Comparison of ENCODE assay signal across 10 cellular contexts in the genomic region with DNA sequence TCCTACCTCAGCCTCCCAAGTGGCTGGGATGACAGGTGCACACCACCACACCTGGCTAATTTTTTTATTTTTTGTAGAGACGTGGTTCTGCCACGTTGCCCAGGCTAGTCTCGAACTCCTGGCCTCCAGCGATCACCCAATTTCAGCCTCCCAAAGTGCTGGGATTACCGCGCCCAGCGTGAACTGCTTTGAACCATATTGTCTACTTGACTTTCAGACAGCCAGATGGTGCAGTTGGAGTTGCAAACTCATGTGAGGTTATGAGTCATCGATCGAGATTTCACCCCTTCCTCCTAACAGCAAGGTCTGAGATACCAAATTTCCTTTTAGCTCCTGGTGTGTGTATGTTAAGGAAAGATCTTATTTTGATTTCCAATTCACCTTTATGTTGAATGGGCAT. TPM values are rescaled to one million over a fixed set of nuclear protein-coding genes. Genes with fewer than 3 reads are reported as not detected.
DNase-seq lines count a peak whose midpoint lies in the region; ATAC-seq, FAIRE-seq and TF ChIP-seq lines count a peak whose summit lies in the region.
"Had no signal": no experiment of that assay in that cellular context is flagged by ENCODE, and none has a peak within 500 bp of the region (broad histone marks: within the 10 kb centered on the region; RNA-seq: fewer than 3 reads in every experiment).

No MANE protein-coding gene starts in this region.

- H3K9ac ChIP-seq in astrocyte (ENCODE audit: low read length), result no peak overlapping the region

- TF ChIP-seq CTCF in left ventricle myocardium inferior (IDR thresholded peaks at IDR 0.05; ENCODE audit: borderline replicate concordance) (no peak), astrocyte (IDR thresholded peaks at IDR 0.05; ENCODE audit: insufficient read depth, low read depth, low read length) (no peak), stomach (IDR thresholded peaks at IDR 0.05) (no peak)

- peaks cover 67% of the 10 kb centered on the region for H3K4me1 ChIP-seq in left ventricle myocardium inferior
- peaks cover 34% of the 10 kb centered on the region for H3K4me1 ChIP-seq in astrocyte (ENCODE audit: insufficient read depth, low read length)
- peaks cover 35 to 73% (median 46%) of the 10 kb centered on the region in 4 donors for H3K4me1 ChIP-seq in stomach

- H4K20me1 ChIP-seq in astrocyte (ENCODE audit: insufficient read depth, low read length), result peaks cover 10% of the 10 kb centered on the region

- ATAC-seq in Right ventricle myocardium superior (ENCODE audit: poor library complexity) (no peak), T-helper 17 cell (no peak), HG03432 (IDR thresholded peaks at IDR 0.05; ENCODE audit: unreplicated experiment) (no peak)
- ATAC-seq: Panc1 had no signal

- peak; percentile 49 for FAIRE-seq in astrocyte (lab: Jason Lieb, UNC)

- 58 to 63% (median 59%) methylated on average over 9 of the region's 9 CpGs for WGBS in stomach, 5 donors

- H3K36me3 Mint-ChIP-seq in astrocyte (ENCODE audit: low read depth, unreplicated experiment) (peaks cover 10% of the 10 kb centered on the region), T-helper 17 cell (ENCODE audit: low read depth) (peaks cover 3% of the 10 kb centered on the region)

- no peaks in the 10 kb centered on the region for H3K9me3 Mint-ChIP-seq in astrocyte (ENCODE audit: unreplicated experiment)
- H3K9me3 Mint-ChIP-seq: central memory CD8-positive, alpha-beta T cell had no signal

- H3K27ac ChIP-seq in left ventricle myocardium inferior (replicated peaks) (peak overlapping the region; percentile 80), astrocyte (ENCODE audit: low read depth, low read length) (no peak overlapping the region), stomach (peak overlapping the region; percentile 21 to 71 (median 66))

- H3K9me3 ChIP-seq in left ventricle myocardium inferior (replicated peaks) (no peaks in the 10 kb centered on the region), astrocyte (ENCODE audit: insufficient read depth, low read depth, low read length) (no peaks in the 10 kb centered on the region), stomach (no peaks in the 10 kb centered on the region), T-helper 17 cell (ENCODE audit: control insufficient read depth, low read length, poor library complexity, severe bottlenecking) (no peaks in the 10 kb centered on the region)
- H3K9me3 ChIP-seq: Caco-2 had no signal

- TF ChIP-seq EP300 in stomach (IDR thresholded peaks at IDR 0.05), result no peak

- H3K4me1 Mint-ChIP-seq in astrocyte (ENCODE audit: low read depth, unreplicated experiment) (peaks cover 16% of the 10 kb centered on the region), T-helper 17 cell (peaks cover 16% of the 10 kb centered on the region)

- H3K27me3 ChIP-seq in left ventricle myocardium inferior (ENCODE audit: low read depth) (no peaks in the 10 kb centered on the region), astrocyte (ENCODE audit: insufficient read depth, low read length) (no peaks in the 10 kb centered on the region), stomach (no peaks in the 10 kb centered on the region)

- DNase-seq in left ventricle myocardium inferior, result no peak
- no peak for DNase-seq in Right ventricle myocardium superior
- peak; percentile 83 for DNase-seq in astrocyte (ENCODE audit: low read depth)
- peak; percentile 30 for DNase-seq in stomach
- no peak for DNase-seq in T-helper 17 cell
- DNase-seq: Caco-2 had no signal

- H3K4me3 ChIP-seq in left ventricle myocardium inferior (no peak overlapping the region), astrocyte (ENCODE audit: insufficient read depth, low read depth, low read length) (no peak overlapping the region), stomach (no peak overlapping the region)

- H3K27me3 Mint-ChIP-seq in astrocyte (ENCODE audit: low read depth, unreplicated experiment) (no peaks in the 10 kb centered on the region), T-helper 17 cell (no peaks in the 10 kb centered on the region)
- H3K27me3 Mint-ChIP-seq: central memory CD8-positive, alpha-beta T cell had no signal

- H3K4me2 ChIP-seq in astrocyte (ENCODE audit: low read length), result peak overlapping the region; percentile 7

- intact Hi-C loops in left ventricle myocardium inferior (cut with micrococcal nuclease) (no loop called here), Right ventricle myocardium superior (cut with DNase I) (no loop called here), stomach (cut with DNase I; ENCODE audit: low total_unique reads) (no loop called here)

- peak overlapping the region; percentile 69 for H3K27ac Mint-ChIP-seq in astrocyte (ENCODE audit: unreplicated experiment)
- H3K27ac Mint-ChIP-seq in T-helper 17 cell, result no peak overlapping the region

- H2AFZ ChIP-seq in astrocyte (ENCODE audit: low read depth, low read length), result no peak overlapping the region

- H3K36me3 ChIP-seq in left ventricle myocardium inferior (peaks cover 13% of the 10 kb centered on the region), astrocyte (ENCODE audit: insufficient read depth, low read length) (no peaks in the 10 kb centered on the region), stomach (no peaks in the 10 kb centered on the region)

- peak overlapping the region; percentile 75 for H3K4me3 Mint-ChIP-seq in astrocyte (ENCODE audit: unreplicated experiment)
- no peak overlapping the region for H3K4me3 Mint-ChIP-seq in T-helper 17 cell

- no peak for TF ChIP-seq POLR2A in stomach (IDR thresholded peaks at IDR 0.05)

- peaks cover 24% of the 10 kb centered on the region for H3K79me2 ChIP-seq in astrocyte (ENCODE audit: insufficient read depth, low read length)

RNA-seq across cellular contexts. Expression of gene SLC27A1, which starts 2.7 kb away (rescaled TPM):
- total RNA-seq in left ventricle myocardium inferior (59.3 TPM), Right ventricle myocardium superior (64.2 TPM), astrocyte (9.5 and 10.5 TPM in 2 replicates), stomach (100 to 1,000 TPM in 1 of 5 donors, 10 to 100 TPM in 3, 1 to 10 TPM in 1; 5.5 to 116 (median 43.8) TPM), T-helper 17 cell (1 to 10 TPM; 5.8 to 7.1 TPM)
- 10 to 100 TPM in 1 of 3 donors, 1 to 10 TPM in 2; 4.0 to 12.7 (median 9.0) TPM for polyA plus RNA-seq in stomach

RNA-seq across cellular contexts. Expression of gene NXNL1, which starts 12.3 kb away (rescaled TPM):
- total RNA-seq in left ventricle myocardium inferior (0.33 TPM), Right ventricle myocardium superior (0.24 TPM), astrocyte (not detected in 2 replicates), stomach (under 1 TPM in 1 of 5 donors, not detected in 4; 0.92 TPM), T-helper 17 cell (not detected)
- not detected for polyA plus RNA-seq in stomach
- total RNA-seq: Caco-2, temporal lobe had no signal

RNA-seq across cellular contexts. Expression of gene TMEM221, which starts 24.6 kb away (rescaled TPM):
- 0.14 TPM for total RNA-seq in left ventricle myocardium inferior
- total RNA-seq in Right ventricle myocardium superior, result 0.11 TPM
- 0.19 and 0.23 TPM in 2 replicates for total RNA-seq in astrocyte
- not detected for total RNA-seq in stomach
- polyA plus RNA-seq in stomach, result under 1 TPM in 1 of 3 donors, not detected in 2; 0.20 TPM
- total RNA-seq in T-helper 17 cell, result not detected
- total RNA-seq: Caco-2 had no signal

RNA-seq across cellular contexts. Expression of gene PGLS, which starts 38.4 kb away (rescaled TPM):
- total RNA-seq in left ventricle myocardium inferior, result 19.9 TPM
- 19.6 TPM for total RNA-seq in Right ventricle myocardium superior
- 102 and 109 TPM in 2 replicates for total RNA-seq in astrocyte
- 100 to 1,000 TPM in 1 of 5 donors, 10 to 100 TPM in 3, 1 to 10 TPM in 1; 2.9 to 258 (median 32.9) TPM for total RNA-seq in stomach
- 100 to 1,000 TPM in 2 of 3 donors, 10 to 100 TPM in 1; 85.0 to 120 (median 114) TPM for polyA plus RNA-seq in stomach
- 10 to 100 TPM; 48.6 to 53.7 TPM for total RNA-seq in T-helper 17 cell

RNA-seq across cellular contexts. Expression of gene MVB12A, which starts 53.2 kb away (rescaled TPM):
- total RNA-seq in left ventricle myocardium inferior, result 19.6 TPM
- 20.3 TPM for total RNA-seq in Right ventricle myocardium superior
- total RNA-seq in astrocyte, result 41.0 and 50.1 TPM in 2 replicates
- 10 to 100 TPM in 4 of 5 donors, 1 to 10 TPM in 1; 9.9 to 76.3 (median 44.0) TPM for total RNA-seq in stomach
- 10 to 100 TPM; 63.7 to 67.0 (median 66.0) TPM for polyA plus RNA-seq in stomach
- 10 to 100 TPM; 17.9 to 20.3 TPM for total RNA-seq in T-helper 17 cell

Comparison
In these comparisons a context has a peak if more than half of its experiments do, and no peak if none do; other contexts are left out.
1. DNase-seq: peak in astrocyte (single experiment) and stomach (single experiment); none in left ventricle myocardium inferior (single experiment), Right ventricle myocardium superior (single experiment) and T-helper 17 cell (0 of 3).